ENCODE assay signal across 23 cellular contexts in the genomic region with DNA sequence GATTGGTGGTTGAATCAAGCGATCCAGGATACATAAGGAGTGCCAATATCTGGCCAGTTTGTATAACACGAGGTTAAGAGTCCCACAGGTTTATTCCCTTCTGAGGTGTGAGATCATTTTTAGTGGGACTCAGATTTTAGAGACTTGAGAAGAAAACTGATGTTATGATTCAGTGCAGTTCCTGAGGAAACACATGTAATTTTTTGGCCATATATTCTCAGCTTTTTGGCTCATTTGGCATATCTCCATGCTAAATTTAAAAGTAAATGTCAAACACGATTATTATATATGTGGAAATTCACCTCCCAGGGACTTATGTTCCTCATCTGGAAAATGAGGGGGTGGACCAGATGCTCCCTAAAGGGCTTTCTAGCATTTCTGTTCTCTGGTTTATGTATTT.
"Had no signal": no experiment of that assay in that cellular context is flagged by ENCODE, and none has a peak within 500 bp of the region (broad histone marks: within the 10 kb centered on the region; RNA-seq: fewer than 3 reads in every experiment).

No MANE protein-coding gene starts in this region.

- DNase-seq: dorsolateral prefrontal cortex; effector CD8-positive, alpha-beta T cell; esophagus squamous epithelium; foreskin melanocyte; head of caudate nucleus; kidney glomerular epithelial cell; natural killer cell; nucleus accumbens; ovary; retina; right lobe of liver; stimulated activated CD4-positive, alpha-beta T cell treated with anti-CD3 and anti-CD28 coated beads, Interleukin-4, amount 100 ng/mL, for 1 hour; stimulated activated CD8-positive, alpha-beta memory T cell treated with anti-CD3 and anti-CD28 coated beads, Interleukin-4, amount 100 ng/mL, for 48 hours; stimulated activated naive CD8-positive, alpha-beta T cell treated with anti-CD3 and anti-CD28 coated beads, Interleukin-15, Interleukin-2, amounts not matched to agents 100 U/mL and 50 U/mL, for 24 hours; tibial artery; upper lobe of left lung; uterus had no signal

- H3K27me3 ChIP-seq: dorsolateral prefrontal cortex, esophagus squamous epithelium, hepatocyte, neural progenitor cell, ovary, right lobe of liver, tibial artery, upper lobe of left lung, uterus had no signal

- H3K9ac ChIP-seq: neural progenitor cell had no signal

- H3K9me3 ChIP-seq: esophagus squamous epithelium, ovary, right lobe of liver, tibial artery, upper lobe of left lung, uterus had no signal

- H3K79me2 ChIP-seq: hepatocyte had no signal

- H3K4me3 ChIP-seq: coronary artery, dorsolateral prefrontal cortex, esophagus squamous epithelium, hepatocyte, neural progenitor cell, ovary, right lobe of liver, tibial artery, upper lobe of left lung, uterus had no signal

- H3K36me3 ChIP-seq: esophagus squamous epithelium, neural progenitor cell, ovary, right lobe of liver, tibial artery, upper lobe of left lung, uterus had no signal

- ATAC-seq: left lobe of liver; natural killer cell; right lobe of liver; stimulated activated effector memory CD8-positive, alpha-beta T cell treated with anti-CD3 and anti-CD28 coated beads, Interleukin-12 subunit alpha, Interleukin-12 subunit beta, amount 100 ng/mL, for 72 hours; stimulated activated naive CD8-positive, alpha-beta T cell treated with anti-CD3 and anti-CD28 coated beads, Interleukin-15, Interleukin-2, amounts not matched to agents 100 U/mL and 50 U/mL, for 24 hours had no signal

- H3K4me2 ChIP-seq: hepatocyte, neural progenitor cell had no signal

- H3K4me1 ChIP-seq: neural progenitor cell, right lobe of liver, uterus had no signal

- H2AFZ ChIP-seq: hepatocyte, neural progenitor cell had no signal

- H3K27ac ChIP-seq: coronary artery, epithelial cell of prostate, esophagus squamous epithelium, hepatocyte, neural progenitor cell, ovary, right lobe of liver, tibial artery, upper lobe of left lung, uterus had no signal
